Comparison of ENCODE assay signal across 8 cellular contexts in the genomic region with DNA sequence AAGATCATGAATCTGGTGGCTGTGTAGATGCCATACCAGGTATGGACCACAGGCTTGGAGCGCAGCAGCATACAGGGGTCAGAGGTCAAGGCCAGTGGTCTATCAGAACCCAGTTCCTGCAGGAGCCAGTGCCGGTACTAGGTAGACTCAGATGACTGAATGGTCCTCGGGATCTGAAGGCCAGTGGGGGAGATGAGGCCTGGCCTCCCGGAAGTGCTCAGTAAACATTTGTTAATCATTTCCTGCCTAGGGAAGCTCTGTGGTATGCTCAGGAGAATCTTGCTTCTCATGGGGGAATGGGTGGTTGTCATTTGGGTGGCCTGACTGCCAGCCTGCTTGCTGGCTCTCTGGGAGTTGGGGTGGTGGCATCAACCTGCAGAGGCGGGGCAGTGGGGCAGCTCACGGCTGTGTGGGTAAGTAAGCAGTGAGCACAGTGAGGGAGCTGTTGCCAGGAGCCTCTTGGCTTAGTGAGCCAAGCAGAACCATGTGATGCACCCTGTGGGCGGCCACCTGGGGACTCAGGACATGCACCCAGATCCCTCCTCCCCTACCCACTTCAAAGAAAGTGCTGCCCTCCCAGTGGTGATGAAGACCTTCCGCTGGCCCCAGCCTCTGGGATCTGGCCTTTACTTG. TPM values are rescaled to one million over a fixed set of nuclear protein-coding genes. Genes with fewer than 3 reads are reported as not detected.
A peak's percentile ranks its signal among the peaks of the same experiment; 100 is the strongest.
DNase-seq lines count a peak whose midpoint lies in the region; ATAC-seq, FAIRE-seq and TF ChIP-seq lines count a peak whose summit lies in the region.

No MANE protein-coding gene starts in this region.

- peaks cover 53% of the 10 kb centered on the region for H3K79me2 ChIP-seq in GM12878 (ENCODE audit: control insufficient read depth, insufficient read depth, low read length)

- 54% methylated on average over 8 of the region's 8 CpGs for WGBS in GM12878 (ENCODE audit: insufficient coverage, insufficient replicate concordance, low lambda C conversion rate, missing lambda C conversion rate)

- in situ Hi-C loops in GM12878 (cut with MboI), result no loop called here

- H3K36me3 ChIP-seq in SJSA1 (no peaks in the 10 kb centered on the region; the same call in 1 of the 2 replicates), GM12878 (ENCODE audit: control insufficient read depth in 2 of 2, insufficient read depth in 2 of 2, low read length in 1 of 2) (no peaks in the 10 kb centered on the region; a peak in 1 of 4 replicates)

- H3K27ac ChIP-seq in SJSA1 (peak overlapping the region; percentile 40), GM12878 (ENCODE audit: control insufficient read depth, insufficient read depth) (peak overlapping the region; percentile 39)

- ATAC-seq in GM18909 (IDR thresholded peaks at IDR 0.05; ENCODE audit: poor library complexity, unreplicated experiment) (peak; percentile 76), HG03060 (IDR thresholded peaks at IDR 0.05; ENCODE audit: low read depth, unreplicated experiment) (peak; percentile 51), GM12878 (peak; percentile 68), sciatic nerve (peak; percentile 28)

- RAD21 ChIA-PET in GM12878 (lab: Charles Lee; ENCODE audit: unreplicated experiment), result interaction anchor here (1.4 to 3.9 kb wide), 2 partner anchors 30 to 94 kb away, joined by 3 to 12 read pairs; no protein-coding TSS in a partner anchor

- H3K27me3 ChIP-seq in SJSA1 (replicated peaks), result no peaks in the 10 kb centered on the region
- H3K27me3 ChIP-seq in GM12878 (replicated peaks in 1 of 2; ENCODE audit: control insufficient read depth in 2 of 2, insufficient read depth in 2 of 2, low read length in 1 of 2), result no peaks in the 10 kb centered on the region

- no TSS peak for BruUV-seq in GM12878 (replicated peaks; lab: Mats Ljungman, UMichigan)

- POLR2A ChIA-PET in GM12878 (lab: Charles Lee), result interaction anchor here (0.6 to 1.6 kb wide), 2 partner anchors 9 to 160 kb away, joined by 3 to 4 read pairs; no protein-coding TSS in a partner anchor

- no peak overlapping the region for H3K9ac ChIP-seq in GM12878 (ENCODE audit: control insufficient read depth, insufficient read depth, low read length)

- SMC1A ChIA-PET in GM12878 (lab: Charles Lee; ENCODE audit: uncharacterized antibody, unreplicated experiment), result interaction anchor here (2.0 to 4.9 kb wide), 2 partner anchors 12 to 30 kb away, joined by 7 to 14 read pairs; no protein-coding TSS in a partner anchor

- peak; percentile 58 for TF ChIP-seq POLR2A in GM12878 (IDR thresholded peaks at IDR 0.05; ENCODE audit: low read depth, low read length)

- FAIRE-seq in GM12878 (lab: Jason Lieb, UNC), result no peak

- TF ChIP-seq EP300 in GM12878 (IDR thresholded peaks at IDR 0.05; ENCODE audit: borderline replicate concordance in 1 of 2, control insufficient read depth in 1 of 2, low read depth in 2 of 2, low read length in 2 of 2), result no peak

- intact Hi-C loops in GM12878 (cut with micrococcal nuclease; ENCODE audit: unreplicated experiment), result no loop called here
- intact Hi-C loops in sciatic nerve (cut with DNase I), result no loop called here

- peak overlapping the region; percentile 32 for H3K4me2 ChIP-seq in GM12878 (ENCODE audit: control insufficient read depth, insufficient read depth)

- H3K4me3 ChIP-seq in SJSA1 (no peak overlapping the region), GM12878 (no peak overlapping the region)

- H3K4me1 ChIP-seq in SJSA1 (replicated peaks), result peaks cover 26% of the 10 kb centered on the region
- H3K4me1 ChIP-seq in GM12878 (ENCODE audit: control insufficient read depth, insufficient read depth, low read length), result peaks cover 74% of the 10 kb centered on the region

- no peak for TF ChIP-seq CTCF in GM12878 (IDR thresholded peaks at IDR 0.05 in 2 of 3, conservative IDR thresholded peaks at IDR 0.05 in 1 of 3; ENCODE audit: control insufficient read depth in 2 of 3, extremely low read depth in 1 of 3, insufficient read depth in 1 of 3, low read depth in 3 of 3, low read length in 3 of 3)

- no peak for TF ChIP-seq RAD21 in GM12878 (IDR thresholded peaks at IDR 0.05; ENCODE audit: insufficient read depth, low read depth, low read length)

- DNase-seq in SJSA1 (ENCODE audit: low read depth in 1 of 2, low spot score in 2 of 2) (peak; percentile 66 to 70), GM12878 (ENCODE audit: low read depth, low spot score) (no peak), sciatic nerve (ENCODE audit: low spot score) (no peak), NCI-H1417 treated with DMSO at 0.1 percent for 48 hours (lab: John Stamatoyannopoulos, UW) (no peak), superior temporal gyrus (ENCODE audit: extremely low spot score) (no peak)
- DNase-seq in effector CD8-positive, alpha-beta T cell (lab: John Stamatoyannopoulos, UW), result no peak

- peak overlapping the region; percentile 22 for H2AFZ ChIP-seq in GM12878 (ENCODE audit: control insufficient read depth, low read depth, low read length)

- H3K9me3 ChIP-seq in SJSA1 (replicated peaks), result no peaks in the 10 kb centered on the region
- no peaks in the 10 kb centered on the region for H3K9me3 ChIP-seq in GM12878 (replicated peaks; ENCODE audit: control insufficient read depth, insufficient read depth, low read length)

- no peaks in the 10 kb centered on the region for H4K20me1 ChIP-seq in GM12878 (ENCODE audit: control insufficient read depth, insufficient read depth)

- CTCF ChIA-PET in GM12878 (lab: Yijun Ruan, JAX), result interaction anchor here (0.6 kb wide), 1 partner anchor 135 kb away, joined by 4 read pairs; no protein-coding TSS in a partner anchor

TF ChIP-seq in GM12878, 131 proteins besides CTCF, POLR2A, EP300 and RAD21 (continues in another document):
- TF ChIP-seq CREB1 (IDR thresholded peaks at IDR 0.05; ENCODE audit: low read depth), result 0 out of 2 replicates have a peak, but pooled peaks have one; percentile 32
- peak; percentile 68 for TF ChIP-seq NR2C1 (IDR thresholded peaks at IDR 0.05)
- TF ChIP-seq, protein P1, sequence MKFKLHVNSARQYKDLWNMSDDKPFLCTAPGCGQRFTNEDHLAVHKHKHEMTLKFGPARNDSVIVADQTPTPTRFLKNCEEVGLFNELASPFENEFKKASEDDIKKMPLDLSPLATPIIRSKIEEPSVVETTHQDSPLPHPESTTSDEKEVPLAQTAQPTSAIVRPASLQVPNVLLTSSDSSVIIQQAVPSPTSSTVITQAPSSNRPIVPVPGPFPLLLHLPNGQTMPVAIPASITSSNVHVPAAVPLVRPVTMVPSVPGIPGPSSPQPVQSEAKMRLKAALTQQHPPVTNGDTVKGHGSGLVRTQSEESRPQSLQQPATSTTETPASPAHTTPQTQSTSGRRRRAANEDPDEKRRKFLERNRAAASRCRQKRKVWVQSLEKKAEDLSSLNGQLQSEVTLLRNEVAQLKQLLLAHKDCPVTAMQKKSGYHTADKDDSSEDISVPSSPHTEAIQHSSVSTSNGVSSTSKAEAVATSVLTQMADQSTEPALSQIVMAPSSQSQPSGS (IDR thresholded peaks at IDR 0.05; ENCODE audit: low read length), result no peak
- TF ChIP-seq RUNX3 (IDR thresholded peaks at IDR 0.05; ENCODE audit: low read length), result peak; percentile 61
- TF ChIP-seq YBX1 (IDR thresholded peaks at IDR 0.05), result no peak
- no peak for TF ChIP-seq JUNB (IDR thresholded peaks at IDR 0.05)
- TF ChIP-seq RFX5 (IDR thresholded peaks at IDR 0.05; ENCODE audit: low read depth, low read length), result no peak
- 0 out of 2 replicates have a peak, but pooled peaks have one; percentile 34 for TF ChIP-seq TCF3 (IDR thresholded peaks at IDR 0.05; ENCODE audit: borderline replicate concordance, insufficient read depth, low read depth, low read length)
- TF ChIP-seq, protein P2, sequence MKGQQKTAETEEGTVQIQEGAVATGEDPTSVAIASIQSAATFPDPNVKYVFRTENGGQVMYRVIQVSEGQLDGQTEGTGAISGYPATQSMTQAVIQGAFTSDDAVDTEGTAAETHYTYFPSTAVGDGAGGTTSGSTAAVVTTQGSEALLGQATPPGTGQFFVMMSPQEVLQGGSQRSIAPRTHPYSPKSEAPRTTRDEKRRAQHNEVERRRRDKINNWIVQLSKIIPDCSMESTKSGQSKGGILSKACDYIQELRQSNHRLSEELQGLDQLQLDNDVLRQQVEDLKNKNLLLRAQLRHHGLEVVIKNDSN (IDR thresholded peaks at IDR 0.05; ENCODE audit: borderline replicate concordance, extremely low read length, insufficient read depth, low read depth, low read length), result peak; percentile 40
- TF ChIP-seq, protein P3, sequence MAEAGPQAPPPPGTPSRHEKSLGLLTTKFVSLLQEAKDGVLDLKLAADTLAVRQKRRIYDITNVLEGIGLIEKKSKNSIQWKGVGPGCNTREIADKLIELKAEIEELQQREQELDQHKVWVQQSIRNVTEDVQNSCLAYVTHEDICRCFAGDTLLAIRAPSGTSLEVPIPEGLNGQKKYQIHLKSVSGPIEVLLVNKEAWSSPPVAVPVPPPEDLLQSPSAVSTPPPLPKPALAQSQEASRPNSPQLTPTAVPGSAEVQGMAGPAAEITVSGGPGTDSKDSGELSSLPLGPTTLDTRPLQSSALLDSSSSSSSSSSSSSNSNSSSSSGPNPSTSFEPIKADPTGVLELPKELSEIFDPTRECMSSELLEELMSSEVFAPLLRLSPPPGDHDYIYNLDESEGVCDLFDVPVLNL (IDR thresholded peaks at IDR 0.05; ENCODE audit: low read depth, low read length), result no peak
- TF ChIP-seq EED (IDR thresholded peaks at IDR 0.05; ENCODE audit: low read depth), result peak; percentile 65
- TF ChIP-seq ETV6 (conservative IDR thresholded peaks at IDR 0.05 in 1 of 2, IDR thresholded peaks at IDR 0.05 in 1 of 2; ENCODE audit: borderline replicate concordance in 1 of 2, low read depth in 1 of 2), result peak in 1 of 2 experiments; percentile 62; a peak in 1 of 4 replicates

RNA-seq across cellular contexts. Expression of a gene that starts 33.0 kb away (rescaled TPM):
- total RNA-seq in SJSA1 (2014; rRNA removed; shearing (Covaris generic)), result 10.2 and 19.8 TPM in 2 replicates
- total RNA-seq in GM12878 (2013; cell fraction: nucleolus; rRNA removed), result 26.1 and 28.1 TPM in 2 replicates
- total RNA-seq in GM12878 (2014; rRNA removed) (10.3 and 11.6 TPM in 2 replicates), GM12878 (2014; rRNA removed; fragmentation: Illumina TruSeq; extraction: Trizol) (13.5 and 14.2 TPM in 2 replicates), GM12878 (2021) (21.0 and 22.4 TPM in 2 replicates), sciatic nerve (35.1 TPM)
- 4.1 TPM for polyA plus RNA-seq in GM12878 (2011; ENCODE audit: low read depth)
- polyA plus RNA-seq in GM12878 (2011; rRNA removed) (0.22 and 0.37 TPM in 2 replicates), GM12878 (2014; fragmentation: Illumina TruSeq; extraction: Trizol) (11.0 and 11.7 TPM in 2 replicates), GM12878 (2014; fragmentation: Nextera tagmentation; extraction: Ambion mirVana) (under 1 TPM; 0.77 to 0.91 TPM), GM12878 (2014; rRNA removed) (7.6 and 9.1 TPM in 2 replicates), GM12878 (2016; fragmentation: Nextera tagmentation; extraction: Ambion mirVana) (1 to 10 TPM; 2.1 to 5.6 TPM)
- polyA plus RNA-seq in GM12878 (2011; cell fraction: cytosol; rRNA removed), result 0.10 and 0.15 TPM in 2 replicates
- polyA plus RNA-seq in GM12878 (2011; cell fraction: nucleus; rRNA removed), result 0.15 and 0.34 TPM in 2 replicates
- polyA plus RNA-seq in GM12878 (2012), result 5.8 and 6.2 TPM in 2 replicates
- 0.15 TPM in 2 replicates for polyA minus RNA-seq in GM12878 (2011; rRNA and poly(A)+ RNA removed)
- 0.27 and 0.31 TPM in 2 replicates for polyA minus RNA-seq in GM12878 (2011; cell fraction: cytosol; rRNA and poly(A)+ RNA removed)
- under 0.01 and 0.19 TPM in 2 replicates for polyA minus RNA-seq in GM12878 (2011; cell fraction: nucleus; rRNA and poly(A)+ RNA removed)

Comparison
In these comparisons a context has a peak if more than half of its experiments do, and no peak if none do; other contexts are left out.
1. DNase-seq: peak in SJSA1 (2 of 2); none in GM12878 (single experiment), sciatic nerve (single experiment), NCI-H1417 treated with DMSO at 0.1 percent for 48 hours (single experiment), effector CD8-positive, alpha-beta T cell (single experiment) and superior temporal gyrus (single experiment).
2. Peak in every context shown above with its lines, with median percentiles within 50 percentile points of each other: ATAC-seq.